Comparison of ENCODE assay signal across 1 cellular context in the genomic region with DNA sequence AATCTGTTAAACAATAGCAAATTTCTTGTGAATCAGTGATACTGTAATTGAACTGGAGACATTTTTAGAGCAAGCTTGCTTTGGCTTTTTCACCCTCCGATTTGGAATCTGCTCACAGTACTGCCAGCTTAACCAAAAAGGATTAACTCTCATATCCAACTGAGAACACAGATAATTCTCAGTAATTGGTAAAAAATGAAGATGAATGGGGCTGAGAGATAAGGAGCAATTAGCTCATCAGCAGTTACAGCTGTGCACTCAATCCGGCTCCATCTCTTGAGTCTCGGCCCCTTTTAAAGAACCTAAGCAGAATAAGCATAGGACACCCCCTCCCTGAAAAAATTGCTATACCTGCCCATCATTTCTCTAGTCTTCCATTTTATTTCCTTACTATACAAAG.
A peak's percentile ranks its signal among the peaks of the same experiment; 100 is the strongest.
TF ChIP-seq lines count a peak whose summit lies in the region.

No MANE protein-coding gene starts in this region.

TF ChIP-seq in SK-N-SH, 30 proteins besides CTCF, POLR2A, EP300 and RAD21 (continued from another document):
- TF ChIP-seq, protein P1, sequence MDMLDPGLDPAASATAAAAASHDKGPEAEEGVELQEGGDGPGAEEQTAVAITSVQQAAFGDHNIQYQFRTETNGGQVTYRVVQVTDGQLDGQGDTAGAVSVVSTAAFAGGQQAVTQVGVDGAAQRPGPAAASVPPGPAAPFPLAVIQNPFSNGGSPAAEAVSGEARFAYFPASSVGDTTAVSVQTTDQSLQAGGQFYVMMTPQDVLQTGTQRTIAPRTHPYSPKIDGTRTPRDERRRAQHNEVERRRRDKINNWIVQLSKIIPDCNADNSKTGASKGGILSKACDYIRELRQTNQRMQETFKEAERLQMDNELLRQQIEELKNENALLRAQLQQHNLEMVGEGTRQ (IDR thresholded peaks at IDR 0.05; ENCODE audit: borderline replicate concordance, low read depth, low read length): no peak
- TF ChIP-seq NRF1 (IDR thresholded peaks at IDR 0.05; ENCODE audit: low read depth, low read length) (no peak), MXI1 (IDR thresholded peaks at IDR 0.05; ENCODE audit: low read depth, low read length) (peak; percentile 13; the same call in 1 of the 2 replicates), FOSL2 (IDR thresholded peaks at IDR 0.05; ENCODE audit: borderline replicate concordance, low read depth) (no peak), GATA2 (CRISPR knock-in tag; IDR thresholded peaks at IDR 0.05) (peak; percentile 87), PBX3 (IDR thresholded peaks at IDR 0.05) (no peak)
